In genomic region chr1:1307261-1307907, GRCh38 we compare ENCODE assay signal across 8 cellular contexts. TPM values are rescaled to one million over a fixed set of nuclear protein-coding genes. Genes with fewer than 3 reads are reported as not detected.
DNase-seq lines count a peak whose midpoint lies in the region; ATAC-seq, FAIRE-seq and TF ChIP-seq lines count a peak whose summit lies in the region.

No MANE protein-coding gene starts in this region.

- H4K5ac ChIP-seq in H1 (ENCODE audit: insufficient read length, low read depth, low read length): no peak overlapping the region

- H3K9me3 Mint-ChIP-seq in naive thymus-derived CD4-positive, alpha-beta T cell: peaks cover 0 to 2% (median 0%) of the 10 kb centered on the region in 11 donors

- intact Hi-C loops in naive thymus-derived CD4-positive, alpha-beta T cell (cut with micrococcal nuclease): loop anchor here (5.0 to 10.0 kb wide), 4 partner anchors 55 to 295 kb away; partner anchors contain the start of genes ISG15 (in 2 of the 2) and ATAD3A (in 1 of the 2)

- FAIRE-seq in H1 (lab: Jason Lieb, UNC): no peak

- peak overlapping the region; percentile 82 to 94 (median 88) for H3K4me3 Mint-ChIP-seq in naive thymus-derived CD4-positive, alpha-beta T cell

- no peak overlapping the region for H3K23ac ChIP-seq in H1 (ENCODE audit: insufficient read length)

- H2BK5ac ChIP-seq in H1 (ENCODE audit: low read depth, low read length): no peak overlapping the region

- H2AK5ac ChIP-seq in H1 (ENCODE audit: low read depth, low read length): no peak overlapping the region

- no peak overlapping the region for H2BK12ac ChIP-seq in H1 (ENCODE audit: low read depth, low read length)

- no peak overlapping the region for H3K56ac ChIP-seq in H1 (replicated peaks; ENCODE audit: insufficient read length, low read depth, low read length)

- peaks cover 65% of the 10 kb centered on the region for H3K79me2 ChIP-seq in DND-41 (ENCODE audit: insufficient read depth, low read length)
- peaks cover 4% of the 10 kb centered on the region for H3K79me2 ChIP-seq in OCI-LY3 (ENCODE audit: low read length)
- H3K79me2 ChIP-seq in H1 (ENCODE audit: control insufficient read depth in 1 of 2, insufficient read depth in 2 of 2, low read length in 2 of 2): peaks cover 0 to 6% of the 10 kb centered on the region in 2 experiments; a peak in 1 of 4 replicates

- TF ChIP-seq POLR2A in H1 (IDR thresholded peaks at IDR 0.05; ENCODE audit: control extremely low read depth in 1 of 2, low read depth in 2 of 2, low read length in 2 of 2): no peak

- CTCF ChIA-PET in H1 (lab: Charles Lee; ENCODE audit: partially characterized antibody): interaction anchor here (0.7 to 1.0 kb wide), 3 partner anchors 8 to 17 kb away, joined by 3 to 4 read pairs (median 3); no protein-coding TSS in a partner anchor
- CTCF ChIA-PET in naive thymus-derived CD4-positive, alpha-beta T cell (lab: Charles Lee): no interaction called here

- H3K4me1 Mint-ChIP-seq in naive thymus-derived CD4-positive, alpha-beta T cell: peaks cover 11 to 24% (median 17%) of the 10 kb centered on the region in 7 donors

- H3K4ac ChIP-seq in H1 (replicated peaks; ENCODE audit: insufficient read length, low read depth, low read length): no peak overlapping the region

- H3K4me2 ChIP-seq in DND-41 (ENCODE audit: insufficient read depth, low read length): peak overlapping the region; percentile 76
- peak overlapping the region; percentile 66 for H3K4me2 ChIP-seq in OCI-LY3 (ENCODE audit: low read length)
- H3K4me2 ChIP-seq in H1 (ENCODE audit: insufficient read depth in 1 of 2, low read depth in 2 of 2, low read length in 2 of 2): peak overlapping the region; percentile 66 to 95

- no peak for TF ChIP-seq CTCF in DND-41 (IDR thresholded peaks at IDR 0.05; ENCODE audit: borderline replicate concordance, extremely low read depth, low read length, poor library complexity, severe bottlenecking)
- TF ChIP-seq CTCF in OCI-LY3 (IDR thresholded peaks at IDR 0.05; ENCODE audit: low read depth, low read length): no peak
- no peak for TF ChIP-seq CTCF in H1 (IDR thresholded peaks at IDR 0.05; ENCODE audit: control extremely low read depth in 1 of 3, insufficient read depth in 1 of 3, low read depth in 1 of 3, low read length in 3 of 3)

- H2BK20ac ChIP-seq in H1 (ENCODE audit: low read length): no peak overlapping the region

- H3K4me1 ChIP-seq in DND-41 (ENCODE audit: insufficient read depth, low read length): peaks cover 46% of the 10 kb centered on the region
- peaks cover 27% of the 10 kb centered on the region for H3K4me1 ChIP-seq in OCI-LY3 (ENCODE audit: low read length)
- H3K4me1 ChIP-seq in H1 (replicated peaks in 1 of 4; ENCODE audit: control insufficient read depth in 3 of 4, insufficient read depth in 4 of 4, low read length in 3 of 4): peaks cover 0 to 40% (median 31%) of the 10 kb centered on the region in 4 experiments; a peak in 6 of 7 replicates
- peaks cover 31 to 34% of the 10 kb centered on the region in 2 donors for H3K4me1 ChIP-seq in naive thymus-derived CD4-positive, alpha-beta T cell (ENCODE audit: control insufficient read depth in 2 of 2, insufficient read depth in 2 of 2, low read length in 2 of 2)

- no peaks in the 10 kb centered on the region for H3K9me3 ChIP-seq in DND-41 (ENCODE audit: insufficient read depth, low read length, severe bottlenecking)
- H3K9me3 ChIP-seq in OCI-LY3 (ENCODE audit: insufficient read depth, low read length): no peaks in the 10 kb centered on the region
- H3K9me3 ChIP-seq in H1 (ENCODE audit: insufficient read depth in 2 of 2, low read depth in 1 of 2, low read length in 1 of 2): no peaks in the 10 kb centered on the region
- H3K9me3 ChIP-seq in naive thymus-derived CD4-positive, alpha-beta T cell (ENCODE audit: control insufficient read depth in 2 of 3, low read length in 3 of 3): no peaks in the 10 kb centered on the region

- peak overlapping the region; percentile 64 for H2AFZ ChIP-seq in DND-41 (ENCODE audit: low read depth, low read length)
- H2AFZ ChIP-seq in OCI-LY3 (ENCODE audit: low read depth, low read length): no peak overlapping the region
- H2AFZ ChIP-seq in H1 (ENCODE audit: low read length): no peak overlapping the region

- H3K27me3 ChIP-seq in DND-41 (ENCODE audit: insufficient read depth, low read length, poor library complexity): no peaks in the 10 kb centered on the region
- H3K27me3 ChIP-seq in OCI-LY3 (ENCODE audit: low read depth, low read length): no peaks in the 10 kb centered on the region
- H3K27me3 ChIP-seq in H1 (replicated peaks in 1 of 4; ENCODE audit: control insufficient read depth in 3 of 4, extremely low read depth in 1 of 4, insufficient read depth in 3 of 4, low read length in 3 of 4): peaks cover 0 to 4% (median 1%) of the 10 kb centered on the region in 4 experiments; a peak in 1 of 7 replicates
- H3K27me3 ChIP-seq in naive thymus-derived CD4-positive, alpha-beta T cell (ENCODE audit: control insufficient read depth in 2 of 2, insufficient read depth in 2 of 2, low read length in 2 of 2): no peaks in the 10 kb centered on the region

- TF ChIP-seq RAD21 in H1 (IDR thresholded peaks at IDR 0.05 in 1 of 2, conservative IDR thresholded peaks at IDR 0.05 in 1 of 2; ENCODE audit: low read depth in 2 of 2, low read length in 2 of 2): no peak

- peak overlapping the region; percentile 96 for H3K9ac ChIP-seq in DND-41 (ENCODE audit: low read depth, low read length)
- peak overlapping the region; percentile 58 for H3K9ac ChIP-seq in OCI-LY3 (ENCODE audit: low read length)
- peak overlapping the region in 3 of 4 experiments; percentile 1 to 63 (median 25); a peak in 3 of 7 replicates for H3K9ac ChIP-seq in H1 (replicated peaks in 1 of 4; ENCODE audit: extremely low read depth in 1 of 4, low read depth in 3 of 4, low read length in 3 of 4)

- peak overlapping the region; percentile 40 to 92 (median 83) for H3K27ac Mint-ChIP-seq in naive thymus-derived CD4-positive, alpha-beta T cell

- H3K27me3 Mint-ChIP-seq in naive thymus-derived CD4-positive, alpha-beta T cell: no peaks in the 10 kb centered on the region

- no peak for DNase-seq in DND-41
- no peak for DNase-seq in H1 (ENCODE audit: low read depth in 1 of 2, low spot score in 2 of 2)
- DNase-seq in naive thymus-derived CD4-positive, alpha-beta T cell: peak in 2 of 9 donors; percentile 18 to 54
- DNase-seq in HPDE6-E6E7 (ENCODE audit: extremely low spot score): no peak
- no peak for DNase-seq in SIG-M5 treated with dmso at 0.1 percent for 504 hours (lab: John Stamatoyannopoulos, UW; ENCODE audit: unreplicated experiment)
- no peak for DNase-seq in SKM-1 (lab: John Stamatoyannopoulos, UW; ENCODE audit: unreplicated experiment)

- POLR2A ChIA-PET in H1 (lab: Charles Lee; ENCODE audit: partially characterized antibody): interaction anchor here (1.1 kb wide), 1 partner anchor 27 kb away, joined by 5 read pairs; no protein-coding TSS in a partner anchor
- POLR2A ChIA-PET in naive thymus-derived CD4-positive, alpha-beta T cell (lab: Charles Lee): interaction anchor here (0.7 to 1.5 kb wide), 3 partner anchors 18 to 149 kb away, joined by 3 to 4 read pairs (median 3); partner anchors contain the start of gene CCNL2

- H4K91ac ChIP-seq in H1 (replicated peaks; ENCODE audit: insufficient read length, low read length): peak overlapping the region; percentile 34

- H3K36me3 ChIP-seq in DND-41 (ENCODE audit: insufficient read depth, low read length) (peaks cover 36% of the 10 kb centered on the region), OCI-LY3 (replicated peaks; ENCODE audit: low read depth, low read length) (peaks cover 7% of the 10 kb centered on the region), H1 (ENCODE audit: control insufficient read depth in 2 of 4, insufficient read depth in 4 of 4, low read length in 3 of 4) (peaks cover 3 to 17% (median 11%) of the 10 kb centered on the region in 4 experiments; a peak in 7 of 8 replicates)
- H3K36me3 ChIP-seq in naive thymus-derived CD4-positive, alpha-beta T cell (ENCODE audit: control insufficient read depth in 2 of 3, insufficient read depth in 3 of 3, low read length in 3 of 3): peaks cover 0 to 22% (median 0%) of the 10 kb centered on the region in 3 experiments

- H4K20me1 ChIP-seq in DND-41 (ENCODE audit: insufficient read depth, low read length) (peaks cover 56% of the 10 kb centered on the region), OCI-LY3 (ENCODE audit: insufficient read depth, low read length) (0 out of 2 replicates have a peak, but pooled peaks cover 3% of the 10 kb centered on the region), H1 (replicated peaks in 1 of 2; ENCODE audit: control insufficient read depth in 1 of 2, insufficient read depth in 2 of 2, low read length in 2 of 2) (peaks cover 2 to 29% of the 10 kb centered on the region in 2 experiments)

- H3K18ac ChIP-seq in H1 (ENCODE audit: extremely low read depth, low read length): no peak overlapping the region; the same call in 1 of the 2 replicates

- H3K23me2 ChIP-seq in H1 (ENCODE audit: low read depth, low read length): peaks cover 21% of the 10 kb centered on the region; the same call in 1 of the 2 replicates

- no peak overlapping the region for H2BK15ac ChIP-seq in H1 (ENCODE audit: low read length)

- WGBS in H1 (ENCODE audit: extremely low coverage in 1 of 2, insufficient coverage in 1 of 2, insufficient read length in 1 of 2, insufficient replicate concordance in 2 of 2, low coverage in 1 of 2, low lambda C conversion rate in 2 of 2, missing lambda C conversion rate in 1 of 2), 2 experiments: 14% methylated on average over 26 of the region's 79 CpGs; no CpG with 5 or more reads in 1 of the 2 experiments

- no peak overlapping the region for H2BK120ac ChIP-seq in H1 (replicated peaks; ENCODE audit: low read depth, low read length)

- no peak overlapping the region; the same call in 1 of the 2 replicates for H4K8ac ChIP-seq in H1 (ENCODE audit: extremely low read depth, insufficient read depth, low read length)

- ATAC-seq in DND-41 (ENCODE audit: insufficient read depth, low read depth) (no peak), GM21723 (IDR thresholded peaks at IDR 0.05; ENCODE audit: unreplicated experiment) (peak; percentile 1)
- ATAC-seq in naive thymus-derived CD4-positive, alpha-beta T cell: no peak

- peaks cover 4% of the 10 kb centered on the region; the same call in 1 of the 2 replicates for H3K79me1 ChIP-seq in H1 (ENCODE audit: low read depth, low read length)

- H3K4me3 ChIP-seq in DND-41 (ENCODE audit: low read depth in 1 of 2, low read length in 2 of 2): peak overlapping the region; percentile 91 to 96
- H3K4me3 ChIP-seq in OCI-LY3 (ENCODE audit: low read length): peak overlapping the region; percentile 81
- H3K4me3 ChIP-seq in H1 (ENCODE audit: extremely low read depth in 1 of 4, insufficient read depth in 2 of 4, low read depth in 3 of 4, low read length in 4 of 4): peak overlapping the region; percentile 65 to 91 (median 76)
- H3K4me3 ChIP-seq in naive thymus-derived CD4-positive, alpha-beta T cell (ENCODE audit: low read length): peak overlapping the region; percentile 30

- H3K36me3 Mint-ChIP-seq in naive thymus-derived CD4-positive, alpha-beta T cell: peaks cover 0 to 6% (median 0%) of the 10 kb centered on the region in 5 donors

- H3K27ac ChIP-seq in DND-41 (ENCODE audit: low read length) (peak overlapping the region; percentile 67), OCI-LY3 (ENCODE audit: low read length) (no peak overlapping the region), H1 (ENCODE audit: low read depth, low read length) (no peak overlapping the region; the same call in 1 of the 2 replicates)
- H3K27ac ChIP-seq in naive thymus-derived CD4-positive, alpha-beta T cell (ENCODE audit: low read depth, low read length): peak overlapping the region; percentile 78

- H3K14ac ChIP-seq in H1 (ENCODE audit: insufficient read length): no peak overlapping the region

- TF ChIP-seq EP300 in H1 (IDR thresholded peaks at IDR 0.05; ENCODE audit: borderline replicate concordance in 1 of 2, low read depth in 2 of 2, low read length in 2 of 2): no peak

RNA-seq across cellular contexts. Expression of gene ACAP3, which starts 0.3 kb away (rescaled TPM):
- 26.5 and 28.3 TPM in 2 replicates for total RNA-seq in H1 (2021; fragmentation: NEBNext Ultra II Directional; extraction: Animal tissue kit (Norgen Biotek cat#: 25700))
- polyA plus RNA-seq in H1 (2011; rRNA removed): 14.8 and 30.0 TPM in 2 replicates
- 28.0 TPM for polyA plus RNA-seq in H1 (2011; cell fraction: cytosol; rRNA removed)
- polyA plus RNA-seq in H1 (2011; cell fraction: nucleus; rRNA removed): 219 TPM
- polyA plus RNA-seq in H1 (2012, experiment 1 of 2): 20.5 to 39.7 TPM (median 32.1 TPM) in 4 replicates
- polyA plus RNA-seq in H1 (2012, experiment 2 of 2): 14.0 TPM
- polyA plus RNA-seq in H1 (2013, experiment 1 of 2): 12.2 TPM
- polyA plus RNA-seq in H1 (2013, experiment 2 of 2): 12.2 TPM
- polyA minus RNA-seq in H1 (2011; rRNA and poly(A)+ RNA removed): 9.1 and 13.0 TPM in 2 replicates
- 26.1 TPM for polyA minus RNA-seq in H1 (2011; cell fraction: cytosol; rRNA and poly(A)+ RNA removed)
- 39.2 TPM for polyA minus RNA-seq in H1 (2011; cell fraction: nucleus; rRNA and poly(A)+ RNA removed)
- total RNA-seq in naive thymus-derived CD4-positive, alpha-beta T cell: 10 to 100 TPM; 51.5 to 70.8 (median 58.2) TPM
- polyA plus RNA-seq in naive thymus-derived CD4-positive, alpha-beta T cell: 1 to 10 TPM; 3.2 to 5.9 TPM

RNA-seq across cellular contexts. Expression of gene PUSL1, which starts 1.0 kb away (rescaled TPM):
- total RNA-seq in H1 (2021; fragmentation: NEBNext Ultra II Directional; extraction: Animal tissue kit (Norgen Biotek cat#: 25700)): 38.8 and 40.1 TPM in 2 replicates
- 87.4 and 108 TPM in 2 replicates for polyA plus RNA-seq in H1 (2011; rRNA removed)
- polyA plus RNA-seq in H1 (2011; cell fraction: cytosol; rRNA removed): 56.9 TPM
- 65.9 TPM for polyA plus RNA-seq in H1 (2011; cell fraction: nucleus; rRNA removed)
- polyA plus RNA-seq in H1 (2012, experiment 1 of 2): 19.3 to 37.6 TPM (median 34.0 TPM) in 4 replicates
- polyA plus RNA-seq in H1 (2012, experiment 2 of 2): 38.4 TPM
- 27.2 TPM for polyA plus RNA-seq in H1 (2013, experiment 1 of 2)
- 25.7 TPM for polyA plus RNA-seq in H1 (2013, experiment 2 of 2)
- 8.7 and 9.3 TPM in 2 replicates for polyA minus RNA-seq in H1 (2011; rRNA and poly(A)+ RNA removed)
- 14.0 TPM for polyA minus RNA-seq in H1 (2011; cell fraction: cytosol; rRNA and poly(A)+ RNA removed)
- polyA minus RNA-seq in H1 (2011; cell fraction: nucleus; rRNA and poly(A)+ RNA removed): 30.1 TPM
- total RNA-seq in naive thymus-derived CD4-positive, alpha-beta T cell: 10 to 100 TPM; 17.7 to 25.4 (median 19.4) TPM
- polyA plus RNA-seq in naive thymus-derived CD4-positive, alpha-beta T cell: 10 to 100 TPM; 16.2 to 26.1 TPM

RNA-seq across cellular contexts. Expression of gene INTS11, which starts 17.1 kb away (rescaled TPM):
- 113 and 116 TPM in 2 replicates for total RNA-seq in H1 (2021; fragmentation: NEBNext Ultra II Directional; extraction: Animal tissue kit (Norgen Biotek cat#: 25700))
- 243 and 324 TPM in 2 replicates for polyA plus RNA-seq in H1 (2011; rRNA removed)
- polyA plus RNA-seq in H1 (2011; cell fraction: cytosol; rRNA removed): 210 TPM
- polyA plus RNA-seq in H1 (2011; cell fraction: nucleus; rRNA removed): 662 TPM
- 121 to 180 TPM (median 164 TPM) in 4 replicates for polyA plus RNA-seq in H1 (2012, experiment 1 of 2)
- polyA plus RNA-seq in H1 (2012, experiment 2 of 2): 131 TPM
- 99.2 TPM for polyA plus RNA-seq in H1 (2013, experiment 1 of 2)
- polyA plus RNA-seq in H1 (2013, experiment 2 of 2): 89.5 TPM
- 115 and 144 TPM in 2 replicates for polyA minus RNA-seq in H1 (2011; rRNA and poly(A)+ RNA removed)
- 86.7 TPM for polyA minus RNA-seq in H1 (2011; cell fraction: cytosol; rRNA and poly(A)+ RNA removed)
- 144 TPM for polyA minus RNA-seq in H1 (2011; cell fraction: nucleus; rRNA and poly(A)+ RNA removed)
- total RNA-seq in naive thymus-derived CD4-positive, alpha-beta T cell: 100 to 1,000 TPM; 126 to 187 (median 161) TPM
- polyA plus RNA-seq in naive thymus-derived CD4-positive, alpha-beta T cell: 10 to 100 TPM; 62.8 to 74.0 TPM

RNA-seq across cellular contexts. Expression of gene CPTP, which starts 17.2 kb away (rescaled TPM):
- total RNA-seq in H1 (2021; fragmentation: NEBNext Ultra II Directional; extraction: Animal tissue kit (Norgen Biotek cat#: 25700)): 10.6 and 13.3 TPM in 2 replicates
- 8.1 and 13.4 TPM in 2 replicates for polyA plus RNA-seq in H1 (2011; rRNA removed)
- 7.0 TPM for polyA plus RNA-seq in H1 (2011; cell fraction: cytosol; rRNA removed)
- polyA plus RNA-seq in H1 (2011; cell fraction: nucleus; rRNA removed): 8.0 TPM
- 5.8 to 8.6 TPM (median 8.1 TPM) in 4 replicates for polyA plus RNA-seq in H1 (2012, experiment 1 of 2)
- 9.5 TPM for polyA plus RNA-seq in H1 (2012, experiment 2 of 2)
- 10.1 TPM for polyA plus RNA-seq in H1 (2013, experiment 1 of 2)
- polyA plus RNA-seq in H1 (2013, experiment 2 of 2): 9.7 TPM
- polyA minus RNA-seq in H1 (2011; rRNA and poly(A)+ RNA removed): 2.2 and 3.2 TPM in 2 replicates
- polyA minus RNA-seq in H1 (2011; cell fraction: cytosol; rRNA and poly(A)+ RNA removed): 6.8 TPM
- polyA minus RNA-seq in H1 (2011; cell fraction: nucleus; rRNA and poly(A)+ RNA removed): 11.6 TPM
- total RNA-seq in naive thymus-derived CD4-positive, alpha-beta T cell: 10 to 100 TPM; 11.5 to 29.3 (median 19.1) TPM
- 10 to 100 TPM; 17.7 to 26.5 TPM for polyA plus RNA-seq in naive thymus-derived CD4-positive, alpha-beta T cell

RNA-seq across cellular contexts. Expression of gene TAS1R3, which starts 23.7 kb away (rescaled TPM):
- 0.11 and 0.19 TPM in 2 replicates for total RNA-seq in H1 (2021; fragmentation: NEBNext Ultra II Directional; extraction: Animal tissue kit (Norgen Biotek cat#: 25700))
- 0.03 and 0.16 TPM in 2 replicates for polyA plus RNA-seq in H1 (2011; rRNA removed)
- 0.06 TPM for polyA plus RNA-seq in H1 (2011; cell fraction: cytosol; rRNA removed)
- 0.64 TPM for polyA plus RNA-seq in H1 (2011; cell fraction: nucleus; rRNA removed)
- 0.12 to 0.22 TPM (median 0.17 TPM) in 4 replicates for polyA plus RNA-seq in H1 (2012, experiment 1 of 2)
- polyA plus RNA-seq in H1 (2012, experiment 2 of 2): 0.14 TPM
- 0.04 TPM for polyA plus RNA-seq in H1 (2013, experiment 1 of 2)
- 0.02 TPM for polyA plus RNA-seq in H1 (2013, experiment 2 of 2)
- 0.05 TPM in 1 of 2 replicates, not detected in the other for polyA minus RNA-seq in H1 (2011; rRNA and poly(A)+ RNA removed)
- polyA minus RNA-seq in H1 (2011; cell fraction: cytosol; rRNA and poly(A)+ RNA removed): not detected
- polyA minus RNA-seq in H1 (2011; cell fraction: nucleus; rRNA and poly(A)+ RNA removed): 0.40 TPM
- 1 to 10 TPM; 1.1 to 2.6 (median 1.8) TPM for total RNA-seq in naive thymus-derived CD4-positive, alpha-beta T cell
- under 1 TPM in 1 of 2 donors, not detected in 1; 0.32 TPM for polyA plus RNA-seq in naive thymus-derived CD4-positive, alpha-beta T cell

Comparison
In these comparisons a context has a peak if more than half of its experiments do, and no peak if none do; other contexts are left out.
1. H3K27ac ChIP-seq: peak in DND-41 (single experiment) and naive thymus-derived CD4-positive, alpha-beta T cell (single experiment); none in OCI-LY3 (single experiment) and H1 (single experiment).
2. H3K4me3 ChIP-seq: peak in every context shown above with its lines; median percentile 94 in DND-41; 81 in OCI-LY3; 76 in H1; 30 in naive thymus-derived CD4-positive, alpha-beta T cell.
3. H3K9ac ChIP-seq: peak in every context shown above with its lines; median percentile 96 in DND-41; 58 in OCI-LY3; 25 in H1.
4. Peak in every context shown above with its lines, with median percentiles within 50 percentile points of each other: H3K4me2 ChIP-seq.